Comparison of ENCODE assay signal across 18 cellular contexts in the genomic region with DNA sequence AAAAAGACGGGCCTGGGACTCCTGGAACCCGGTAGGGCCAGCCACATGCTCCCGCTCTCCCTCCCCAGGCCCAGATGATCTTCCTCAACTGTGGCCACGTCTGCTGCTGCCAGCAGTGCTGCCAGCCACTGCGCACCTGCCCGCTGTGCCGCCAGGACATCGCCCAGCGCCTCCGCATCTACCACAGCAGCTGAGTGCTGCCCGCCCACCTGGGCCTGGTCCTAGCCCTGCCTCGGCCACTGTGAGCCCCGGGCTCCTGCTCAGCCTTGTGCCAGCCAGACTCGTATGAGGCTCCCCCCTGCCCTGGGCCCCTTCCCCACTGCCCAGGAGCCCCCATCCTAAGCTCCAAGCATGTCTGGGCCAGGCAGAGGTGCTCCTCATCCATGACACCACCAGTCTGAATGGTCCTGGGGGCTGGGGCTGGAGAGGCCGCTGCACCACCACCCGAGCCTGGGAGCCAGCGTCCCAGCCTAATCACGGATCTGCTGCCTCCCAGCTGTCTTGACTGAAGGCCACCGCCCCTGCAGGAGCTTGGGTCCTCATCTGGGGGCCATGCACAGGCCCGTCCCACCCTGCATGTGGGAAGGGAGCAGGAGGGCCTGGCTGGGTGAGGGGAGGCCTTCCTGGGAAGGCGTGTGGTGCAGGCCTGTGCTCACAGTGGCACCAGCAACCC. TPM values are rescaled to one million over a fixed set of nuclear protein-coding genes. Genes with fewer than 3 reads are reported as not detected.
DNase-seq lines count a peak whose midpoint lies in the region; ATAC-seq, FAIRE-seq and TF ChIP-seq lines count a peak whose summit lies in the region.
"Had no signal": no experiment of that assay in that cellular context is flagged by ENCODE, and none has a peak within 500 bp of the region (broad histone marks: within the 10 kb centered on the region; RNA-seq: fewer than 3 reads in every experiment).

No MANE protein-coding gene starts in this region.

- DNase-seq in natural killer cell treated with Interleukin-12 subunit alpha and Interleukin-12 subunit beta and Interleukin-15 and Interleukin-18, amount 100 ng/mL, for 72 hours (ENCODE audit: low spot score): peak; percentile 35
- DNase-seq in natural killer cell: no peak
- no peak for DNase-seq in K562 (ENCODE audit: extremely low read depth in 1 of 4, low spot score in 3 of 4)
- DNase-seq in neuronal stem cell (ENCODE audit: low spot score): no peak
- DNase-seq in DMS79 treated with DMSO at 0.1 percent for 48 hours (lab: John Stamatoyannopoulos, UW): no peak
- no peak for DNase-seq in H9
- DNase-seq in T-helper 17 cell: no peak
- DNase-seq: CD4-positive, alpha-beta T cell; COR-L47; DMS79; MV-4-11; NCI-H1694 treated with DMSO at 0.1 percent for 48 hours; NCI-H2081 treated with DMSO at 0.1 percent for 48 hours; NCI-H2171 treated with DMSO at 0.1 percent for 48 hours; NCI-H524 treated with DMSO at 0.1 percent for 48 hours had no signal

- TF ChIP-seq EP300 in K562 (IDR thresholded peaks at IDR 0.05; ENCODE audit: low read length): no peak

- peaks cover 7 to 51% of the 10 kb centered on the region in 2 experiments for H3K4me1 ChIP-seq in K562 (replicated peaks in 1 of 2; ENCODE audit: control insufficient read depth in 2 of 2, insufficient read depth in 2 of 2, low read length in 2 of 2)
- H3K4me1 ChIP-seq in neuronal stem cell (ENCODE audit: control insufficient read depth in 2 of 2, insufficient read depth in 1 of 2, low read depth in 1 of 2, low read length in 2 of 2): peaks cover 3 to 7% of the 10 kb centered on the region in 2 donors
- no peaks in the 10 kb centered on the region for H3K4me1 ChIP-seq in H9 (ENCODE audit: insufficient read depth, low read length)
- H3K4me1 ChIP-seq: HAP-1 had no signal

- peak overlapping the region; percentile 82 for H4K8ac ChIP-seq in neuronal stem cell (ENCODE audit: low read depth, low read length)
- H4K8ac ChIP-seq in H9 (replicated peaks; ENCODE audit: insufficient read length, low read depth, low read length): no peak overlapping the region

- H3K4me3 Mint-ChIP-seq in natural killer cell treated with Interleukin-12 subunit alpha and Interleukin-12 subunit beta and Interleukin-15 and Interleukin-18, amount 100 ng/mL, for 72 hours: no peak overlapping the region
- H3K4me3 Mint-ChIP-seq in natural killer cell (no peak overlapping the region), H9 (no peak overlapping the region), T-helper 17 cell (no peak overlapping the region)
- H3K4me3 Mint-ChIP-seq: CD4-positive, alpha-beta T cell had no signal

- no peak overlapping the region for H4K91ac ChIP-seq in neuronal stem cell (ENCODE audit: low read depth, low read length, poor library complexity)
- H4K91ac ChIP-seq in H9 (ENCODE audit: insufficient read length, low read depth, low read length): no peak overlapping the region

- H3K23ac ChIP-seq in neuronal stem cell (ENCODE audit: low read depth, low read length, poor library complexity) (no peak overlapping the region), H9 (ENCODE audit: insufficient read length, low read depth, low read length) (no peak overlapping the region)

- 93% methylated on average over 17 of the region's 21 CpGs for WGBS in K562 (ENCODE audit: insufficient coverage, low coverage, missing lambda C conversion rate)
- WGBS in neuronal stem cell (ENCODE audit: extremely low coverage in 2 of 2, insufficient read length in 2 of 2, insufficient replicate concordance in 1 of 2), 2 donors: no CpG with 5 or more reads among the region's 21 CpGs
- no CpG with 5 or more reads among the region's 21 CpGs for WGBS in H9 (ENCODE audit: extremely low coverage, insufficient read length, low lambda C conversion rate)

- no peak overlapping the region for H3K4me2 ChIP-seq in K562 (ENCODE audit: insufficient read depth, low read length)
- no peak overlapping the region for H3K4me2 ChIP-seq in neuronal stem cell (ENCODE audit: insufficient read depth, low read length, poor library complexity, severe bottlenecking)
- H3K4me2 ChIP-seq in H9 (ENCODE audit: insufficient read depth, insufficient read length, low read length): no peak overlapping the region
- H3K4me2 ChIP-seq: BLaER1 had no signal

- no peak overlapping the region for H3K4me3 ChIP-seq in K562
- no peak overlapping the region for H3K4me3 ChIP-seq in neuronal stem cell (ENCODE audit: low read length in 2 of 2)
- H3K4me3 ChIP-seq: BLaER1, HAP-1, SJCRH30 had no signal

- no peak overlapping the region for H2BK20ac ChIP-seq in H9 (ENCODE audit: low read depth, low read length, poor library complexity, severe bottlenecking)

- H3K27me3 ChIP-seq in K562 (ENCODE audit: control insufficient read depth in 2 of 2, insufficient read depth in 2 of 2, low read length in 2 of 2): no peaks in the 10 kb centered on the region
- no peaks in the 10 kb centered on the region for H3K27me3 ChIP-seq in neuronal stem cell (ENCODE audit: control insufficient read depth in 3 of 3, insufficient read depth in 3 of 3, low read depth in 1 of 3, low read length in 3 of 3)
- H3K27me3 ChIP-seq in H9 (ENCODE audit: insufficient read depth, low read length): no peaks in the 10 kb centered on the region
- H3K27me3 ChIP-seq: BLaER1, SJCRH30 had no signal

- H2AK5ac ChIP-seq in neuronal stem cell (ENCODE audit: low read depth, low read length): peak overlapping the region; percentile 63
- H2AK5ac ChIP-seq in H9 (ENCODE audit: insufficient read length, low read length): no peak overlapping the region

- CTCF ChIA-PET in K562 (lab: Yijun Ruan, JAX; ENCODE audit: low intra/inter-chr PET ratio): interaction anchor here (4.5 kb wide), 1 partner anchor 84 kb away, joined by 50 read pairs; no protein-coding TSS in a partner anchor

- H3K36me3 ChIP-seq in K562 (ENCODE audit: control insufficient read depth, insufficient read depth, low read length) (peaks cover 44% of the 10 kb centered on the region; the same call in 1 of the 3 replicates), neuronal stem cell (replicated peaks in 1 of 2; ENCODE audit: control insufficient read depth in 2 of 2, insufficient read depth in 2 of 2, low read length in 2 of 2) (peaks cover 6 to 21% of the 10 kb centered on the region in 2 donors)

- no peak overlapping the region for H4K5ac ChIP-seq in H9 (ENCODE audit: insufficient read length, low read depth, low read length)

- intact Hi-C loops in natural killer cell (cut with micrococcal nuclease): loop anchor here (10.0 kb wide), 1 partner anchor 362 kb away; no protein-coding TSS in a partner anchor
- intact Hi-C loops in K562 (cut with micrococcal nuclease): loop anchor here (10.0 kb wide), 1 partner anchor 412 kb away; a partner anchor contains a TSS

- TF ChIP-seq CTCF in natural killer cell (IDR thresholded peaks at IDR 0.05) (no peak), K562 (IDR thresholded peaks at IDR 0.05 in 2 of 3, conservative IDR thresholded peaks at IDR 0.05 in 1 of 3; ENCODE audit: insufficient read depth in 2 of 3, low read depth in 1 of 3, low read length in 3 of 3) (no peak), H9 (conservative IDR thresholded peaks at IDR 0.05) (no peak)

- H3K9ac ChIP-seq in K562 (ENCODE audit: insufficient read depth in 1 of 2, low read depth in 2 of 2, low read length in 2 of 2) (peak overlapping the region in 1 of 2 experiments; percentile 9; a peak in 1 of 4 replicates), neuronal stem cell (ENCODE audit: low read depth, low read length, poor library complexity) (peak overlapping the region; percentile 21), H9 (ENCODE audit: extremely low read depth, insufficient read length, low read length) (no peak overlapping the region)
- H3K9ac ChIP-seq: BLaER1 had no signal

- TF ChIP-seq POLR2A in K562 (conservative IDR thresholded peaks at IDR 0.05): no peak

- no peaks in the 10 kb centered on the region for H3K23me2 ChIP-seq in H9 (ENCODE audit: insufficient read length, low read depth, low read length, poor library complexity, severe bottlenecking)

- TF ChIP-seq RAD21 in K562 (CRISPR knock-in tag; conservative IDR thresholded peaks at IDR 0.05 in 1 of 2, IDR thresholded peaks at IDR 0.05 in 1 of 2): no peak

- H2BK120ac ChIP-seq in neuronal stem cell (ENCODE audit: low read depth, low read length) (no peak overlapping the region), H9 (ENCODE audit: low read depth, low read length, poor library complexity, severe bottlenecking) (no peak overlapping the region)

- H3K27ac Mint-ChIP-seq in natural killer cell treated with Interleukin-12 subunit alpha and Interleukin-12 subunit beta and Interleukin-15 and Interleukin-18, amount 100 ng/mL, for 72 hours: no peak overlapping the region
- H3K27ac Mint-ChIP-seq in natural killer cell (no peak overlapping the region), H9 (peak overlapping the region in 1 of 3 experiments; percentile 91; a peak in 1 of 7 replicates), T-helper 17 cell (no peak overlapping the region)
- H3K27ac Mint-ChIP-seq: CD4-positive, alpha-beta T cell had no signal

- POLR2A ChIA-PET in K562 (lab: Yijun Ruan, JAX): no interaction called here

- no peaks in the 10 kb centered on the region for H3K9me1 ChIP-seq in K562 (ENCODE audit: control insufficient read depth, insufficient read depth, low read length)

- H3K56ac ChIP-seq in H9 (ENCODE audit: insufficient read length, low read depth, low read length): no peak overlapping the region

- no peak for FAIRE-seq in K562 (lab: Jason Lieb, UNC)

- H3K27me3 Mint-ChIP-seq in natural killer cell treated with Interleukin-12 subunit alpha and Interleukin-12 subunit beta and Interleukin-15 and Interleukin-18, amount 100 ng/mL, for 72 hours: no peaks in the 10 kb centered on the region
- H3K27me3 Mint-ChIP-seq in natural killer cell (ENCODE audit: low read depth in 2 of 2) (no peaks in the 10 kb centered on the region), H9 (ENCODE audit: low read depth) (0 out of 2 replicates have a peak, but pooled peaks cover 1% of the 10 kb centered on the region), T-helper 17 cell (no peaks in the 10 kb centered on the region)
- H3K27me3 Mint-ChIP-seq: CD4-positive, alpha-beta T cell had no signal

- BruUV-seq in K562 (replicated peaks; lab: Mats Ljungman, UMichigan): no TSS peak

- in situ Hi-C loops in K562 (cut with MboI): loop anchor here (5.0 kb wide), 4 partner anchors 84 to 424 kb away; a partner anchor contains a TSS

- H2BK15ac ChIP-seq in neuronal stem cell (ENCODE audit: low read length): no peak overlapping the region
- no peak overlapping the region for H2BK15ac ChIP-seq in H9 (ENCODE audit: low read depth, low read length)

- H2BK12ac ChIP-seq in neuronal stem cell (ENCODE audit: low read length) (no peak overlapping the region), H9 (ENCODE audit: insufficient read length, low read depth, low read length) (no peak overlapping the region)

- no peak overlapping the region for H3T11ph ChIP-seq in H9 (ENCODE audit: low read length)

- H2AFZ ChIP-seq in K562 (ENCODE audit: low read depth, low read length) (no peak overlapping the region), neuronal stem cell (ENCODE audit: low read length) (no peak overlapping the region), H9 (ENCODE audit: low read length) (no peak overlapping the region)

- H3K18ac ChIP-seq in neuronal stem cell (ENCODE audit: low read length) (no peak overlapping the region), H9 (ENCODE audit: insufficient read length, low read depth, low read length) (no peak overlapping the region)

- H3K79me1 ChIP-seq in neuronal stem cell (ENCODE audit: low read depth, low read length): no peaks in the 10 kb centered on the region
- no peaks in the 10 kb centered on the region for H3K79me1 ChIP-seq in H9 (ENCODE audit: insufficient read depth, low read depth, low read length, poor library complexity, severe bottlenecking)

- H3K9me3 ChIP-seq in K562 (replicated peaks; ENCODE audit: control insufficient read depth, insufficient read depth, low read depth, low read length): no peaks in the 10 kb centered on the region
- H3K9me3 ChIP-seq in neuronal stem cell (replicated peaks in 1 of 2; ENCODE audit: control insufficient read depth in 2 of 2, insufficient read depth in 1 of 2, low read depth in 1 of 2, low read length in 2 of 2): no peaks in the 10 kb centered on the region
- H3K9me3 ChIP-seq in H9 (ENCODE audit: control insufficient read depth, low read depth, low read length): no peaks in the 10 kb centered on the region
- H3K9me3 ChIP-seq in T-helper 17 cell (ENCODE audit: control insufficient read depth, low read length, poor library complexity, severe bottlenecking): no peaks in the 10 kb centered on the region
- H3K9me3 ChIP-seq: BLaER1, HAP-1, SJCRH30 had no signal

- no peaks in the 10 kb centered on the region for H3K4me1 Mint-ChIP-seq in natural killer cell treated with Interleukin-12 subunit alpha and Interleukin-12 subunit beta and Interleukin-15 and Interleukin-18, amount 100 ng/mL, for 72 hours (ENCODE audit: low read depth in 2 of 2)
- H3K4me1 Mint-ChIP-seq in natural killer cell (no peaks in the 10 kb centered on the region), H9 (peaks cover 0 to 10% of the 10 kb centered on the region in 2 experiments; a peak in 2 of 4 replicates), T-helper 17 cell (no peaks in the 10 kb centered on the region)

- no peak overlapping the region for H3K4ac ChIP-seq in neuronal stem cell (ENCODE audit: low read length)
- H3K4ac ChIP-seq in H9 (ENCODE audit: low read depth, low read length): no peak overlapping the region

- no peaks in the 10 kb centered on the region for H3K9me3 Mint-ChIP-seq in natural killer cell treated with Interleukin-12 subunit alpha and Interleukin-12 subunit beta and Interleukin-15 and Interleukin-18, amount 100 ng/mL, for 72 hours
- no peaks in the 10 kb centered on the region for H3K9me3 Mint-ChIP-seq in natural killer cell
- H3K9me3 Mint-ChIP-seq in H9: no peaks in the 10 kb centered on the region
- H3K9me3 Mint-ChIP-seq: CD4-positive, alpha-beta T cell had no signal

- H2BK5ac ChIP-seq in neuronal stem cell (ENCODE audit: low read length) (peak overlapping the region; percentile 78), H9 (ENCODE audit: insufficient read length, low read length) (no peak overlapping the region)

- H3K14ac ChIP-seq in neuronal stem cell (ENCODE audit: low read length) (peak overlapping the region; percentile 21), H9 (ENCODE audit: insufficient read depth, low read length) (no peak overlapping the region)

- H3K27ac ChIP-seq in K562 (ENCODE audit: extremely low read depth, low read depth, low read length): no peak overlapping the region
- no peak overlapping the region for H3K27ac ChIP-seq in neuronal stem cell (replicated peaks; ENCODE audit: low read length)
- H3K27ac ChIP-seq in H9 (ENCODE audit: insufficient read length, low read depth, low read length): no peak overlapping the region
- H3K27ac ChIP-seq: BLaER1, SJCRH30 had no signal

- ATAC-seq in natural killer cell treated with Interleukin-12 subunit alpha and Interleukin-12 subunit beta and Interleukin-15 and Interleukin-18, amount 100 ng/mL, for 72 hours: no peak
- ATAC-seq in natural killer cell: no peak
- no peak for ATAC-seq in K562
- ATAC-seq in T-helper 17 cell: no peak

- no peaks in the 10 kb centered on the region; the same call in 1 of the 2 replicates for H4K20me1 ChIP-seq in K562 (replicated peaks; ENCODE audit: control insufficient read depth, insufficient read depth, low read length)
- no peaks in the 10 kb centered on the region for H4K20me1 ChIP-seq in H9 (ENCODE audit: control insufficient read depth, insufficient read depth, insufficient read length)
- H4K20me1 ChIP-seq: BLaER1 had no signal

- H3K36me3 Mint-ChIP-seq in natural killer cell treated with Interleukin-12 subunit alpha and Interleukin-12 subunit beta and Interleukin-15 and Interleukin-18, amount 100 ng/mL, for 72 hours: no peaks in the 10 kb centered on the region
- H3K36me3 Mint-ChIP-seq in natural killer cell (no peaks in the 10 kb centered on the region), H9 (ENCODE audit: insufficient read depth in 1 of 3, low read depth in 3 of 3) (peaks cover 0 to 2% (median 0%) of the 10 kb centered on the region in 3 experiments; a peak in 3 of 7 replicates), T-helper 17 cell (ENCODE audit: low read depth) (no peaks in the 10 kb centered on the region)

- H3K79me2 ChIP-seq in K562 (ENCODE audit: control insufficient read depth, insufficient read depth, low read length) (no peaks in the 10 kb centered on the region), H9 (ENCODE audit: insufficient read depth, low read length) (no peaks in the 10 kb centered on the region)

RNA-seq across cellular contexts. Expression of a gene that starts 51.5 kb away (rescaled TPM):
- 10 to 100 TPM; 17.5 to 34.4 TPM for total RNA-seq in natural killer cell treated with Interleukin-12 subunit alpha and Interleukin-12 subunit beta and Interleukin-15 and Interleukin-18, amount 100 ng/mL, for 72 hours
- 10 to 100 TPM; 17.4 to 24.6 (median 20.7) TPM for total RNA-seq in natural killer cell
- total RNA-seq in K562 (2011; cell fraction: chromatin; rRNA removed; ENCODE audit: low replicate concordance): 55.1 and 93.1 TPM in 2 replicates
- total RNA-seq in K562 (2011; cell fraction: nucleolus; rRNA removed): 44.6 and 44.7 TPM in 2 replicates
- 34.8 and 38.2 TPM in 2 replicates for total RNA-seq in K562 (2011; cell fraction: nucleoplasm; rRNA removed)
- 9.0 and 9.9 TPM in 2 replicates for total RNA-seq in K562 (2014; rRNA removed)
- 3.2 and 4.1 TPM in 2 replicates for total RNA-seq in K562 (2014; rRNA removed; fragmentation: Illumina TruSeq; extraction: Trizol)
- 4.6 and 5.5 TPM in 2 replicates for total RNA-seq in K562 (2015; rRNA removed; fragmentation: Illumina TruSeq; extraction: Trizol)
- total RNA-seq in K562 (2021): 16.2 and 16.9 TPM in 2 replicates
- polyA plus RNA-seq in K562 (2011; rRNA removed): 4.7 and 6.1 TPM in 2 replicates
- polyA plus RNA-seq in K562 (2011; cell fraction: cytosol; rRNA removed): 3.1 and 6.4 TPM in 2 replicates
- 20.1 and 28.5 TPM in 2 replicates for polyA plus RNA-seq in K562 (2011; cell fraction: nucleus; rRNA removed)
- polyA plus RNA-seq in K562 (2012): 6.8 and 13.7 TPM in 2 replicates
- polyA plus RNA-seq in K562 (2014; fragmentation: Illumina TruSeq; extraction: Trizol): 6.2 and 7.4 TPM in 2 replicates
- polyA plus RNA-seq in K562 (2014; fragmentation: Nextera tagmentation; extraction: Ambion mirVana): under 1 TPM; 0.07 to 0.32 TPM
- 8.5 and 11.3 TPM in 2 replicates for polyA plus RNA-seq in K562 (2014; rRNA removed)
- polyA minus RNA-seq in K562 (2011; rRNA and poly(A)+ RNA removed): 8.0 and 9.1 TPM in 2 replicates
- 5.1 and 7.0 TPM in 2 replicates for polyA minus RNA-seq in K562 (2011; cell fraction: cytosol; rRNA and poly(A)+ RNA removed)
- 14.7 and 16.1 TPM in 2 replicates for polyA minus RNA-seq in K562 (2011; cell fraction: nucleus; rRNA and poly(A)+ RNA removed)
- 7.6 TPM for polyA plus RNA-seq in neuronal stem cell (2013, experiment 1 of 2)
- 7.2 TPM for polyA plus RNA-seq in neuronal stem cell (2013, experiment 2 of 2)
- 15.0 and 16.2 TPM in 2 replicates for total RNA-seq in H9 (2021)
- total RNA-seq in T-helper 17 cell: 10 to 100 TPM; 19.6 to 22.2 TPM

RNA-seq across cellular contexts. Expression of a gene that starts 51.6 kb away (rescaled TPM):
- 1,000 to 10,000 TPM in 1 of 2 donors, 100 to 1,000 TPM in 1; 698 to 1,282 TPM for total RNA-seq in natural killer cell treated with Interleukin-12 subunit alpha and Interleukin-12 subunit beta and Interleukin-15 and Interleukin-18, amount 100 ng/mL, for 72 hours
- total RNA-seq in natural killer cell (100 to 1,000 TPM; 561 to 770 (median 724) TPM), K562 (2014; rRNA removed) (1,796 and 1,973 TPM in 2 replicates), K562 (2014; rRNA removed; fragmentation: Illumina TruSeq; extraction: Trizol) (2,499 and 2,531 TPM in 2 replicates), K562 (2015; rRNA removed; fragmentation: Illumina TruSeq; extraction: Trizol) (3,220 and 3,261 TPM in 2 replicates), K562 (2021) (1,614 and 1,743 TPM in 2 replicates), H9 (2021) (1,710 and 1,711 TPM in 2 replicates), T-helper 17 cell (1,000 to 10,000 TPM; 1,506 to 1,597 TPM)
- 400 and 555 TPM in 2 replicates for total RNA-seq in K562 (2011; cell fraction: chromatin; rRNA removed; ENCODE audit: low replicate concordance)
- total RNA-seq in K562 (2011; cell fraction: nucleolus; rRNA removed): 648 and 678 TPM in 2 replicates
- 701 and 1,157 TPM in 2 replicates for total RNA-seq in K562 (2011; cell fraction: nucleoplasm; rRNA removed)
- polyA plus RNA-seq in K562 (2011; rRNA removed) (2,587 and 3,088 TPM in 2 replicates), K562 (2014; fragmentation: Illumina TruSeq; extraction: Trizol) (4,080 and 4,558 TPM in 2 replicates), K562 (2014; fragmentation: Nextera tagmentation; extraction: Ambion mirVana) (1,000 to 10,000 TPM; 2,219 to 2,376 TPM), K562 (2014; rRNA removed) (2,953 and 3,005 TPM in 2 replicates)
- polyA plus RNA-seq in K562 (2011; cell fraction: cytosol; rRNA removed): 2,689 and 4,292 TPM in 2 replicates
- polyA plus RNA-seq in K562 (2011; cell fraction: nucleus; rRNA removed): 951 and 1,340 TPM in 2 replicates
- polyA plus RNA-seq in K562 (2012): 1,770 and 3,341 TPM in 2 replicates
- polyA minus RNA-seq in K562 (2011; rRNA and poly(A)+ RNA removed): 933 and 1,147 TPM in 2 replicates
- polyA minus RNA-seq in K562 (2011; cell fraction: cytosol; rRNA and poly(A)+ RNA removed): 732 and 781 TPM in 2 replicates
- polyA minus RNA-seq in K562 (2011; cell fraction: nucleus; rRNA and poly(A)+ RNA removed): 303 and 594 TPM in 2 replicates
- polyA plus RNA-seq in neuronal stem cell (2013, experiment 1 of 2): 3,244 TPM
- 3,233 TPM for polyA plus RNA-seq in neuronal stem cell (2013, experiment 2 of 2)
